8 cellular contexts compared by ENCODE assay signal in genomic region chr5:76716456-76717157, GRCh38. TPM values are rescaled to one million over a fixed set of nuclear protein-coding genes. Genes with fewer than 3 reads are reported as not detected.
DNase-seq lines count a peak whose midpoint lies in the region; ATAC-seq, FAIRE-seq and TF ChIP-seq lines count a peak whose summit lies in the region.

No MANE protein-coding gene starts in this region.

- no peak for TF ChIP-seq EP300 in K562 (IDR thresholded peaks at IDR 0.05; ENCODE audit: low read length)

- H3K27ac ChIP-seq in CD4-positive, alpha-beta memory T cell (ENCODE audit: low read depth, low read length): peak overlapping the region; percentile 51
- peak overlapping the region; percentile 83 for H3K27ac ChIP-seq in K562 (ENCODE audit: extremely low read depth, low read depth, low read length)

- peak; percentile 63 for FAIRE-seq in K562 (lab: Jason Lieb, UNC)

- no peak for TF ChIP-seq CTCF in NB4 (IDR thresholded peaks at IDR 0.05; ENCODE audit: low read depth, low read length)
- no peak for TF ChIP-seq CTCF in K562 (IDR thresholded peaks at IDR 0.05 in 2 of 3, conservative IDR thresholded peaks at IDR 0.05 in 1 of 3; ENCODE audit: insufficient read depth in 2 of 3, low read depth in 1 of 3, low read length in 3 of 3)
- no peak for TF ChIP-seq CTCF in lower leg skin (IDR thresholded peaks at IDR 0.05)
- TF ChIP-seq CTCF in type B pancreatic cell (conservative IDR thresholded peaks at IDR 0.05): no peak

- WGBS in K562 (ENCODE audit: insufficient coverage, low coverage, missing lambda C conversion rate): 1% methylated on average over 29 of the region's 29 CpGs
- WGBS in lower leg skin, 2 donors: 5 to 6% methylated on average over 28 to 29 of the region's 29 CpGs

- TSS peak; percentile 38 for BruUV-seq in K562 (replicated peaks; lab: Mats Ljungman, UMichigan)

- H3K9me3 Mint-ChIP-seq in CD4-positive, alpha-beta memory T cell: no peaks in the 10 kb centered on the region
- no peaks in the 10 kb centered on the region for H3K9me3 Mint-ChIP-seq in type B pancreatic cell

- peak overlapping the region; percentile 97 for H2AFZ ChIP-seq in K562 (ENCODE audit: low read depth, low read length)

- H3K36me3 ChIP-seq in CD4-positive, alpha-beta memory T cell (ENCODE audit: insufficient read depth, low read length): no peaks in the 10 kb centered on the region
- H3K36me3 ChIP-seq in K562 (ENCODE audit: control insufficient read depth, insufficient read depth, low read length): no peaks in the 10 kb centered on the region

- DNase-seq in CD4-positive, alpha-beta memory T cell: peak in 1 of 5 donors; percentile 15
- no peak for DNase-seq in NB4 (ENCODE audit: low read depth)
- DNase-seq in K562 (ENCODE audit: extremely low read depth in 1 of 4, low spot score in 3 of 4): peak; percentile 44 to 77 (median 56)
- DNase-seq in lower leg skin (ENCODE audit: low spot score in 2 of 2): no peak
- DNase-seq in type B pancreatic cell (ENCODE audit: extremely low spot score, unreplicated experiment): no peak
- DNase-seq in LoVo (ENCODE audit: low spot score): no peak
- no peak for DNase-seq in GM19238 (ENCODE audit: insufficient read length, low spot score)
- no peak for DNase-seq in NCI-H146 (lab: John Stamatoyannopoulos, UW)

- H3K27me3 ChIP-seq in CD4-positive, alpha-beta memory T cell (ENCODE audit: insufficient read depth, low read length): no peaks in the 10 kb centered on the region
- H3K27me3 ChIP-seq in K562 (ENCODE audit: control insufficient read depth in 2 of 2, insufficient read depth in 2 of 2, low read length in 2 of 2): no peaks in the 10 kb centered on the region

- peak overlapping the region; percentile 67 to 90 (median 86) for H3K4me3 Mint-ChIP-seq in CD4-positive, alpha-beta memory T cell
- H3K4me3 Mint-ChIP-seq in type B pancreatic cell: peak overlapping the region; percentile 90

- peaks cover 10 to 45% (median 24%) of the 10 kb centered on the region in 4 donors for H3K4me1 Mint-ChIP-seq in CD4-positive, alpha-beta memory T cell
- no peaks in the 10 kb centered on the region for H3K4me1 Mint-ChIP-seq in type B pancreatic cell (ENCODE audit: unreplicated experiment)

- H3K79me2 ChIP-seq in K562 (ENCODE audit: control insufficient read depth, insufficient read depth, low read length): peaks cover 44% of the 10 kb centered on the region

- TF ChIP-seq POLR2A in NB4 (IDR thresholded peaks at IDR 0.05; ENCODE audit: extremely low read depth, insufficient read length) (no peak), K562 (conservative IDR thresholded peaks at IDR 0.05) (no peak), lower leg skin (IDR thresholded peaks at IDR 0.05) (no peak)

- in situ Hi-C loops in K562 (cut with MboI): no loop called here

- no peaks in the 10 kb centered on the region for H4K20me1 ChIP-seq in K562 (replicated peaks; ENCODE audit: control insufficient read depth, insufficient read depth, low read length)

- peak overlapping the region; percentile 22 to 80 (median 62) for H3K27ac Mint-ChIP-seq in CD4-positive, alpha-beta memory T cell
- peak overlapping the region; percentile 57 for H3K27ac Mint-ChIP-seq in type B pancreatic cell

- no peaks in the 10 kb centered on the region for H3K9me1 ChIP-seq in K562 (ENCODE audit: control insufficient read depth, insufficient read depth, low read length)

- peak overlapping the region; percentile 81 to 98 for H3K9ac ChIP-seq in K562 (ENCODE audit: insufficient read depth in 1 of 2, low read depth in 2 of 2, low read length in 2 of 2)

- POLR2A ChIA-PET in CD4-positive, alpha-beta memory T cell (lab: Charles Lee; ENCODE audit: partially characterized antibody): interaction anchor here (0.5 to 5.0 kb wide), 5 partner anchors 16 to 332 kb away, joined by 3 to 41 read pairs (median 11); no protein-coding TSS in a partner anchor
- POLR2A ChIA-PET in K562 (lab: Yijun Ruan, JAX): interaction anchor here (0.8 to 2.7 kb wide), 3 partner anchors 11 to 23 kb away, joined by 5 to 12 read pairs (median 5); no protein-coding TSS in a partner anchor

- peaks cover 0 to 7% of the 10 kb centered on the region in 2 donors for H3K27me3 Mint-ChIP-seq in CD4-positive, alpha-beta memory T cell
- peaks cover 32% of the 10 kb centered on the region for H3K27me3 Mint-ChIP-seq in type B pancreatic cell

- intact Hi-C loops in CD4-positive, alpha-beta memory T cell (cut with micrococcal nuclease): loop anchor here (1.0 kb wide), 4 partner anchors 17 to 115 kb away; no protein-coding TSS in a partner anchor
- intact Hi-C loops in K562 (cut with micrococcal nuclease): loop anchor here (1.0 to 2.0 kb wide), 2 partner anchors 58 to 116 kb away; no protein-coding TSS in a partner anchor
- intact Hi-C loops in lower leg skin (cut with DNase I; ENCODE audit: low total_unique reads): loop anchor here (5.0 kb wide), 1 partner anchor 1459 kb away; no protein-coding TSS in a partner anchor

- peak overlapping the region; percentile 77 for H3K4me2 ChIP-seq in K562 (ENCODE audit: insufficient read depth, low read length)

- TF ChIP-seq RAD21 in K562 (CRISPR knock-in tag; conservative IDR thresholded peaks at IDR 0.05 in 1 of 2, IDR thresholded peaks at IDR 0.05 in 1 of 2): no peak

- CTCF ChIA-PET in CD4-positive, alpha-beta memory T cell (lab: Charles Lee; ENCODE audit: partially characterized antibody): interaction anchor here (1.1 to 7.1 kb wide), 6 partner anchors 9 to 59 kb away, joined by 3 to 95 read pairs (median 4); no protein-coding TSS in a partner anchor
- CTCF ChIA-PET in K562 (lab: Yijun Ruan, JAX; ENCODE audit: low intra/inter-chr PET ratio): interaction anchor here (0.6 to 2.3 kb wide), 2 partner anchors 17 to 58 kb away, joined by 3 to 12 read pairs; no protein-coding TSS in a partner anchor

- ATAC-seq in K562: peak; percentile 72

- no peaks in the 10 kb centered on the region for H3K9me3 ChIP-seq in CD4-positive, alpha-beta memory T cell (ENCODE audit: control insufficient read depth in 1 of 2, low read length in 2 of 2)
- H3K9me3 ChIP-seq in K562 (replicated peaks; ENCODE audit: control insufficient read depth, insufficient read depth, low read depth, low read length): no peaks in the 10 kb centered on the region

- H3K4me3 ChIP-seq in CD4-positive, alpha-beta memory T cell (ENCODE audit: low read length in 2 of 2): peak overlapping the region in 1 of 2 donors; percentile 75
- peak overlapping the region; percentile 42 for H3K4me3 ChIP-seq in NB4 (ENCODE audit: low read depth, low read length)
- H3K4me3 ChIP-seq in K562: peak overlapping the region; percentile 92
- peak overlapping the region; percentile 62 for H3K4me3 ChIP-seq in lower leg skin (ENCODE audit: low read depth, poor library complexity, severe bottlenecking)

- no peaks in the 10 kb centered on the region for H3K36me3 Mint-ChIP-seq in CD4-positive, alpha-beta memory T cell
- no peaks in the 10 kb centered on the region for H3K36me3 Mint-ChIP-seq in type B pancreatic cell

- H3K4me1 ChIP-seq in CD4-positive, alpha-beta memory T cell (ENCODE audit: insufficient read depth, low read length): peaks cover 26% of the 10 kb centered on the region
- peaks cover 15 to 18% of the 10 kb centered on the region in 2 experiments; a peak in 4 of 5 replicates for H3K4me1 ChIP-seq in K562 (replicated peaks in 1 of 2; ENCODE audit: control insufficient read depth in 2 of 2, insufficient read depth in 2 of 2, low read length in 2 of 2)

TF ChIP-seq in K562, 482 proteins besides CTCF, POLR2A, EP300 and RAD21 (continues in another document):
- no peak for TF ChIP-seq ARID3B (CRISPR knock-in tag; IDR thresholded peaks at IDR 0.05; ENCODE audit: borderline replicate concordance)
- TF ChIP-seq TSC22D4 (tag; IDR thresholded peaks at IDR 0.05): no peak
- no peak for TF ChIP-seq ZNF253 (CRISPR knock-in tag; conservative IDR thresholded peaks at IDR 0.05)

RNA-seq across cellular contexts. Expression of gene F2R, which starts 0.7 kb away (rescaled TPM):
- total RNA-seq in CD4-positive, alpha-beta memory T cell: 10 to 100 TPM; 12.4 to 14.6 TPM
- 1 to 10 TPM; 6.7 to 8.9 TPM for polyA plus RNA-seq in CD4-positive, alpha-beta memory T cell
- 26.4 and 32.1 TPM in 2 replicates for total RNA-seq in K562 (2011; cell fraction: chromatin; rRNA removed; ENCODE audit: low replicate concordance)
- total RNA-seq in K562 (2011; cell fraction: nucleolus; rRNA removed): 29.2 and 33.2 TPM in 2 replicates
- 46.1 and 60.1 TPM in 2 replicates for total RNA-seq in K562 (2011; cell fraction: nucleoplasm; rRNA removed)
- total RNA-seq in K562 (2014; rRNA removed) (11.2 and 13.7 TPM in 2 replicates), K562 (2014; rRNA removed; fragmentation: Illumina TruSeq; extraction: Trizol) (15.1 and 15.2 TPM in 2 replicates), K562 (2015; rRNA removed; fragmentation: Illumina TruSeq; extraction: Trizol) (10.5 and 11.1 TPM in 2 replicates), K562 (2021) (14.7 and 15.3 TPM in 2 replicates), lower leg skin (10 to 100 TPM; 52.4 to 70.9 (median 64.4) TPM), type B pancreatic cell (ENCODE audit: low replicate concordance) (8.5 and 20.1 TPM in 2 replicates)
- polyA plus RNA-seq in K562 (2011; rRNA removed) (34.7 and 56.5 TPM in 2 replicates), K562 (2014; fragmentation: Illumina TruSeq; extraction: Trizol) (19.1 and 19.8 TPM in 2 replicates), K562 (2014; fragmentation: Nextera tagmentation; extraction: Ambion mirVana) (1 to 10 TPM; 4.0 to 4.9 TPM), K562 (2014; rRNA removed) (17.1 and 18.5 TPM in 2 replicates)
- polyA plus RNA-seq in K562 (2011; cell fraction: cytosol; rRNA removed): 39.1 and 73.9 TPM in 2 replicates
- polyA plus RNA-seq in K562 (2011; cell fraction: nucleus; rRNA removed): 11.1 and 24.1 TPM in 2 replicates
- 10.9 and 11.1 TPM in 2 replicates for polyA plus RNA-seq in K562 (2012)
- 35.4 and 55.1 TPM in 2 replicates for polyA minus RNA-seq in K562 (2011; rRNA and poly(A)+ RNA removed)
- polyA minus RNA-seq in K562 (2011; cell fraction: cytosol; rRNA and poly(A)+ RNA removed): 13.9 and 23.1 TPM in 2 replicates
- 8.1 and 19.8 TPM in 2 replicates for polyA minus RNA-seq in K562 (2011; cell fraction: nucleus; rRNA and poly(A)+ RNA removed)

Comparison
In these comparisons a context has a peak if more than half of its experiments do, and no peak if none do; other contexts are left out.
1. DNase-seq: peak in K562 (4 of 4); none in NB4 (single experiment), lower leg skin (0 of 2), type B pancreatic cell (single experiment), LoVo (single experiment), GM19238 (single experiment) and NCI-H146 (single experiment).